In genomic region chr11:119850822-119851409, GRCh38 we compare ENCODE assay signal across 15 cellular contexts.
DNase-seq lines count a peak whose midpoint lies in the region; ATAC-seq, FAIRE-seq and TF ChIP-seq lines count a peak whose summit lies in the region.
"Had no signal": no experiment of that assay in that cellular context is flagged by ENCODE, and none has a peak within 500 bp of the region (broad histone marks: within the 10 kb centered on the region; RNA-seq: fewer than 3 reads in every experiment).

No MANE protein-coding gene starts in this region.

- no peak overlapping the region for H3K4me3 ChIP-seq in GM12878
- H3K4me3 ChIP-seq in epithelial cell of esophagus (ENCODE audit: low read length) = no peak overlapping the region
- H3K4me3 ChIP-seq in trophoblast cell (ENCODE audit: low read depth, low read length) = no peak overlapping the region
- no peak overlapping the region for H3K4me3 ChIP-seq in aorta (ENCODE audit: low read length in 2 of 2)
- H3K4me3 ChIP-seq in foreskin fibroblast (ENCODE audit: low read depth in 1 of 2, low read length in 2 of 2) = no peak overlapping the region
- H3K4me3 ChIP-seq: BLaER1 treated with 17β-estradiol and CSF1 and Interleukin-3, amounts not matched to agents 10 nM and 100 nM; GM23338 had no signal

- H3K79me2 ChIP-seq in GM12878 (ENCODE audit: control insufficient read depth, insufficient read depth, low read length) (no peaks in the 10 kb centered on the region), trophoblast cell (ENCODE audit: control insufficient read depth, insufficient read depth, low read length, poor library complexity) (no peaks in the 10 kb centered on the region)

- no TSS peak for BruUV-seq in GM12878 (replicated peaks; lab: Mats Ljungman, UMichigan)

- H2AFZ ChIP-seq in GM12878 (ENCODE audit: control insufficient read depth, low read depth, low read length) (no peak overlapping the region), trophoblast cell (ENCODE audit: insufficient read depth, low read length, poor library complexity) (no peak overlapping the region)
- H2AFZ ChIP-seq: GM23338 had no signal

- no peak overlapping the region for H2BK5ac ChIP-seq in trophoblast cell (ENCODE audit: low read depth, low read length, poor library complexity)

- CTCF ChIA-PET in GM12878 (lab: Yijun Ruan, JAX) = no interaction called here

- H3K27ac ChIP-seq in GM12878 (ENCODE audit: control insufficient read depth, insufficient read depth) (no peak overlapping the region), trophoblast cell (ENCODE audit: low read depth, low read length) (no peak overlapping the region), aorta (ENCODE audit: low read depth in 1 of 2, low read length in 2 of 2) (no peak overlapping the region)
- H3K27ac ChIP-seq: BLaER1 treated with 17β-estradiol and CSF1 and Interleukin-3, amounts not matched to agents 10 nM and 100 nM had no signal

- no peak for TF ChIP-seq POLR2A in GM12878 (IDR thresholded peaks at IDR 0.05; ENCODE audit: low read depth, low read length)

- H3K23ac ChIP-seq in trophoblast cell (ENCODE audit: low read length) = no peak overlapping the region

- H3K9me3 ChIP-seq in GM12878 (replicated peaks; ENCODE audit: control insufficient read depth, insufficient read depth, low read length) (peaks cover 2% of the 10 kb centered on the region; the same call in 1 of the 3 replicates), trophoblast cell (ENCODE audit: insufficient read depth, low read depth, low read length) (no peaks in the 10 kb centered on the region), aorta (ENCODE audit: control insufficient read depth, low read length) (peaks cover 6% of the 10 kb centered on the region)

- SMC1A ChIA-PET in GM12878 (lab: Charles Lee; ENCODE audit: uncharacterized antibody, unreplicated experiment) = no interaction called here

- RAD21 ChIA-PET in GM12878 (lab: Charles Lee; ENCODE audit: unreplicated experiment) = interaction anchor here (0.8 kb wide), 1 partner anchor 108 kb away, joined by 3 read pairs; no protein-coding TSS in a partner anchor

- no peak for DNase-seq in GM18507 (ENCODE audit: extremely low spot score, insufficient read length, low read depth)
- DNase-seq in GM12878 (ENCODE audit: low read depth, low spot score) = no peak
- DNase-seq in epithelial cell of esophagus (ENCODE audit: low read depth) = peak; percentile 30
- no peak for DNase-seq in trophoblast cell
- DNase-seq in aorta = no peak
- DNase-seq in foreskin fibroblast = no peak
- no peak for DNase-seq in NCI-H526 (lab: John Stamatoyannopoulos, UW)
- DNase-seq: ACHN; CD4-positive, alpha-beta memory T cell; DMS79; H9; KBM-7 had no signal

- no peak overlapping the region for H2BK12ac ChIP-seq in trophoblast cell (ENCODE audit: low read length)

- H4K91ac ChIP-seq in trophoblast cell (ENCODE audit: low read depth, low read length) = no peak overlapping the region

- H3K27me3 ChIP-seq in GM12878 (replicated peaks in 1 of 2; ENCODE audit: control insufficient read depth in 2 of 2, insufficient read depth in 2 of 2, low read length in 1 of 2) (peaks cover 0 to 4% of the 10 kb centered on the region in 2 experiments; a peak in 2 of 4 replicates), trophoblast cell (ENCODE audit: insufficient read depth, low read length) (no peaks in the 10 kb centered on the region), aorta (ENCODE audit: control insufficient read depth in 1 of 2, insufficient read depth in 2 of 2, low read length in 1 of 2) (no peaks in the 10 kb centered on the region)
- H3K27me3 ChIP-seq: BLaER1 treated with 17β-estradiol and CSF1 and Interleukin-3, amounts not matched to agents 10 nM and 100 nM had no signal

- POLR2A ChIA-PET in GM12878 (lab: Charles Lee) = no interaction called here

- no peak overlapping the region for H4K12ac ChIP-seq in trophoblast cell (ENCODE audit: low read depth, low read length)

- no peak overlapping the region for H2BK120ac ChIP-seq in trophoblast cell (ENCODE audit: insufficient read depth, low read length, poor library complexity)

- no peak for TF ChIP-seq RAD21 in GM12878 (IDR thresholded peaks at IDR 0.05; ENCODE audit: insufficient read depth, low read depth, low read length)

- no peaks in the 10 kb centered on the region for H4K20me1 ChIP-seq in GM12878 (ENCODE audit: control insufficient read depth, insufficient read depth)
- H4K20me1 ChIP-seq: BLaER1 treated with 17β-estradiol and CSF1 and Interleukin-3, amounts not matched to agents 10 nM and 100 nM had no signal

- H3K36me3 ChIP-seq in GM12878 (ENCODE audit: control insufficient read depth in 2 of 2, insufficient read depth in 2 of 2, low read length in 1 of 2) (no peaks in the 10 kb centered on the region; a peak in 1 of 4 replicates), trophoblast cell (ENCODE audit: control insufficient read depth in 1 of 2, insufficient read depth in 2 of 2, low read length in 2 of 2) (no peaks in the 10 kb centered on the region), aorta (ENCODE audit: control insufficient read depth in 1 of 2, insufficient read depth in 2 of 2, low read length in 1 of 2) (no peaks in the 10 kb centered on the region)
- H3K36me3 ChIP-seq: BLaER1 treated with 17β-estradiol and CSF1 and Interleukin-3, amounts not matched to agents 10 nM and 100 nM had no signal

- TF ChIP-seq CTCF in GM12878 (IDR thresholded peaks at IDR 0.05 in 2 of 3, conservative IDR thresholded peaks at IDR 0.05 in 1 of 3; ENCODE audit: control insufficient read depth in 2 of 3, extremely low read depth in 1 of 3, insufficient read depth in 1 of 3, low read depth in 3 of 3, low read length in 3 of 3) (no peak), epithelial cell of esophagus (IDR thresholded peaks at IDR 0.05; ENCODE audit: insufficient read depth, low read depth, low read length, missing control alignments) (no peak), foreskin fibroblast (IDR thresholded peaks at IDR 0.05; ENCODE audit: low read depth, low read length) (no peak)

- H4K8ac ChIP-seq in trophoblast cell (ENCODE audit: low read depth, low read length) = no peak overlapping the region

- ATAC-seq in GM12878 (no peak), aorta (ENCODE audit: low FRiP score) (no peak), HG03432 (IDR thresholded peaks at IDR 0.05; ENCODE audit: unreplicated experiment) (no peak)
- ATAC-seq: GM23338 had no signal

- no peak for TF ChIP-seq EP300 in GM12878 (IDR thresholded peaks at IDR 0.05; ENCODE audit: borderline replicate concordance in 1 of 2, control insufficient read depth in 1 of 2, low read depth in 2 of 2, low read length in 2 of 2)

- H3K9ac ChIP-seq in GM12878 (ENCODE audit: control insufficient read depth, insufficient read depth, low read length) (no peak overlapping the region), trophoblast cell (ENCODE audit: low read length) (peak overlapping the region; percentile 14)
- H3K9ac ChIP-seq: BLaER1 treated with 17β-estradiol and CSF1 and Interleukin-3, amounts not matched to agents 10 nM and 100 nM had no signal

- no peaks in the 10 kb centered on the region for H3K4me1 ChIP-seq in GM12878 (ENCODE audit: control insufficient read depth, insufficient read depth, low read length)
- peaks cover 10 to 13% of the 10 kb centered on the region in 2 experiments for H3K4me1 ChIP-seq in trophoblast cell (ENCODE audit: control insufficient read depth in 1 of 2, insufficient read depth in 2 of 2, low read length in 2 of 2)
- H3K4me1 ChIP-seq in aorta (ENCODE audit: control insufficient read depth in 1 of 2, insufficient read depth in 2 of 2, low read length in 2 of 2) = no peaks in the 10 kb centered on the region

- in situ Hi-C loops in GM12878 (cut with MboI) = no loop called here

- no peak overlapping the region for H3K18ac ChIP-seq in trophoblast cell (ENCODE audit: low read length)

- peak; percentile 96 for FAIRE-seq in GM18507 (lab: Jason Lieb, UNC)
- FAIRE-seq in GM12878 (lab: Jason Lieb, UNC) = peak; percentile 96

- H3K4ac ChIP-seq in trophoblast cell (ENCODE audit: low read depth, low read length) = no peak overlapping the region

- H2AK5ac ChIP-seq in trophoblast cell (ENCODE audit: low read length) = no peak overlapping the region

- no peaks in the 10 kb centered on the region for H3K79me1 ChIP-seq in trophoblast cell (ENCODE audit: low read length)

- H3K14ac ChIP-seq in trophoblast cell (ENCODE audit: low read length) = no peak overlapping the region

- intact Hi-C loops in GM12878 (cut with micrococcal nuclease; ENCODE audit: unreplicated experiment) (loop anchor here (10.0 kb wide), 1 partner anchor 64 kb away; no protein-coding TSS in a partner anchor), aorta (cut with DNase I) (no loop called here)

- H3K4me2 ChIP-seq in GM12878 (ENCODE audit: control insufficient read depth, insufficient read depth) (no peak overlapping the region), trophoblast cell (ENCODE audit: low read length) (no peak overlapping the region)
- H3K4me2 ChIP-seq: BLaER1 treated with 17β-estradiol and CSF1 and Interleukin-3, amounts not matched to agents 10 nM and 100 nM; GM23338 had no signal

- 12% methylated on average over 5 of the region's 5 CpGs for WGBS in GM12878 (ENCODE audit: insufficient coverage, insufficient replicate concordance, low lambda C conversion rate, missing lambda C conversion rate)
- WGBS in trophoblast cell (ENCODE audit: extremely low coverage, insufficient coverage, insufficient read length) = no CpG with 5 or more reads among the region's 5 CpGs
- 74 to 82% methylated on average over 5 of the region's 5 CpGs for whole genome bisulfite sequencing in aorta, 2 donors

TF ChIP-seq in GM12878, 131 proteins besides CTCF, POLR2A, EP300 and RAD21 (continues in another document):
- TF ChIP-seq CHD2 (IDR thresholded peaks at IDR 0.05; ENCODE audit: borderline replicate concordance, low read depth, low read length) (no peak), ZNF622 (IDR thresholded peaks at IDR 0.05) (no peak), ESRRA (IDR thresholded peaks at IDR 0.05; ENCODE audit: low read length) (no peak), EED (IDR thresholded peaks at IDR 0.05; ENCODE audit: low read depth) (no peak), CREM (IDR thresholded peaks at IDR 0.05; ENCODE audit: low read depth) (no peak), STAT3 (IDR thresholded peaks at IDR 0.05; ENCODE audit: low read depth, low read length) (no peak), CHD1 (IDR thresholded peaks at IDR 0.05; ENCODE audit: low read depth, low read length) (no peak), ELK1 (IDR thresholded peaks at IDR 0.05; ENCODE audit: low read depth, low read length) (no peak)
